In the genomic region with DNA sequence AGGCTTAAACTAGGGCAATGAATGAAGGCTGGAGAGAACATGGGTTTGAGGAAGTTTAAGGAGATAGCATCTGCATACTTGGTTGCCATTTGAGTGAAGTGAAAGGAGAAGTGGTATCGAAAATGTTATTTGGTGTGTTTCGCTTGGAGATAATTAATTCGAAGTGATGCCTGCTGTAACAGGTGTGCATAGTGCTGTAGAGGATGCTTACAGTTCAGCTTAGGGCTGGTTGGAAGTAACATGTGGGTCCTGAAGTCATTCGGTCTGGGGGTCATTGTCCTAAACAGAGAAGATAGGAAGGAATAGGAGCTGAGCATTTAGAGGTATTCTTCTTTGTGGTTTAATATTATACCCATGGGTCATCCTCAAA, we compare ENCODE assay signal across 8 cellular contexts. TPM values are rescaled to one million over a fixed set of nuclear protein-coding genes. Genes with fewer than 3 reads are reported as not detected.
DNase-seq lines count a peak whose midpoint lies in the region; ATAC-seq and TF ChIP-seq lines count a peak whose summit lies in the region.

No MANE protein-coding gene starts in this region.

- H3K4me1 ChIP-seq in DND-41 (ENCODE audit: insufficient read depth, low read length) (peaks cover 20% of the 10 kb centered on the region), upper lobe of right lung (peaks cover 14% of the 10 kb centered on the region)

- H3K36me3 Mint-ChIP-seq in activated B cell treated with CpG ODN at 0.5 μM for 24 hours (ENCODE audit: low read depth), result peaks cover 36% of the 10 kb centered on the region

- peak overlapping the region; percentile 71; the same call in 1 of the 2 replicates for H3K27ac ChIP-seq in DND-41 (ENCODE audit: low read length)
- peak overlapping the region; percentile 71 for H3K27ac ChIP-seq in layer of hippocampus (ENCODE audit: low read depth, low read length)
- H3K27ac ChIP-seq in upper lobe of right lung, result peak overlapping the region; percentile 75

- POLR2A ChIA-PET in activated B cell treated with CpG ODN at 0.5 μM for 24 hours (lab: Charles Lee), result interaction anchor here (0.5 to 5.4 kb wide), 28 partner anchors 9 to 564 kb away, joined by 3 to 151 read pairs (median 6); partner anchors contain the start of genes ANKRD34A, ANKRD35, LIX1L and PEX11B

- H3K4me3 ChIP-seq in DND-41 (ENCODE audit: low read depth in 1 of 2, low read length in 2 of 2), result peak overlapping the region; percentile 42 to 80
- H3K4me3 ChIP-seq in upper lobe of right lung, result peak overlapping the region; percentile 66

- no peak for TF ChIP-seq CTCF in DND-41 (IDR thresholded peaks at IDR 0.05; ENCODE audit: borderline replicate concordance, extremely low read depth, low read length, poor library complexity, severe bottlenecking)
- no peak for TF ChIP-seq CTCF in activated B cell treated with CpG ODN at 0.5 μM for 24 hours (IDR thresholded peaks at IDR 0.05)
- no peak for TF ChIP-seq CTCF in upper lobe of right lung (IDR thresholded peaks at IDR 0.05)

- peaks cover 8% of the 10 kb centered on the region for H3K4me1 Mint-ChIP-seq in activated B cell treated with CpG ODN at 0.5 μM for 24 hours

- peak overlapping the region; percentile 71 for H3K9ac ChIP-seq in DND-41 (ENCODE audit: low read depth, low read length)

- peak; percentile 60 for ATAC-seq in DND-41 (ENCODE audit: insufficient read depth, low read depth)
- peak; percentile 72 for ATAC-seq in GM21360 (IDR thresholded peaks at IDR 0.05; ENCODE audit: unreplicated experiment)
- ATAC-seq in activated B cell treated with CpG ODN at 0.5 μM for 24 hours (ENCODE audit: low read depth), result peak; percentile 86
- peak; percentile 13 for ATAC-seq in upper lobe of right lung

- H3K4me3 Mint-ChIP-seq in activated B cell treated with CpG ODN at 0.5 μM for 24 hours, result no peak overlapping the region

- CTCF ChIA-PET in activated B cell treated with CpG ODN at 0.5 μM for 24 hours (lab: Charles Lee), result interaction anchor here (0.6 to 5.4 kb wide), 30 partner anchors 10 to 192 kb away, joined by 3 to 98 read pairs (median 5); partner anchors contain the start of genes ANKRD35, ITGA10, LIX1L and PEX11B

- peak overlapping the region; percentile 92 for H3K4me2 ChIP-seq in DND-41 (ENCODE audit: insufficient read depth, low read length)

- H3K27ac Mint-ChIP-seq in activated B cell treated with CpG ODN at 0.5 μM for 24 hours, result no peak overlapping the region

- peak overlapping the region; percentile 95 for H2AFZ ChIP-seq in DND-41 (ENCODE audit: low read depth, low read length)

- no peaks in the 10 kb centered on the region for H3K27me3 Mint-ChIP-seq in activated B cell treated with CpG ODN at 0.5 μM for 24 hours

- no peaks in the 10 kb centered on the region for H3K9me3 ChIP-seq in DND-41 (ENCODE audit: insufficient read depth, low read length, severe bottlenecking)
- no peaks in the 10 kb centered on the region for H3K9me3 ChIP-seq in upper lobe of right lung

- H3K27me3 ChIP-seq in DND-41 (ENCODE audit: insufficient read depth, low read length, poor library complexity) (no peaks in the 10 kb centered on the region), layer of hippocampus (ENCODE audit: control insufficient read depth, insufficient read depth, low read length) (no peaks in the 10 kb centered on the region), upper lobe of right lung (no peaks in the 10 kb centered on the region)

- H3K36me3 ChIP-seq in DND-41 (ENCODE audit: insufficient read depth, low read length) (peaks cover 56% of the 10 kb centered on the region), upper lobe of right lung (peaks cover 55% of the 10 kb centered on the region)

- H3K79me2 ChIP-seq in DND-41 (ENCODE audit: insufficient read depth, low read length), result no peaks in the 10 kb centered on the region

- H4K20me1 ChIP-seq in DND-41 (ENCODE audit: insufficient read depth, low read length), result no peaks in the 10 kb centered on the region

- no peaks in the 10 kb centered on the region for H3K9me3 Mint-ChIP-seq in activated B cell treated with CpG ODN at 0.5 μM for 24 hours

- intact Hi-C loops in activated B cell treated with CpG ODN at 0.5 μM for 24 hours (cut with micrococcal nuclease) (loop anchor here (1.0 kb wide), 3 partner anchors 14 to 168 kb away; partner anchors contain the start of genes ITGA10 and PIAS3), upper lobe of right lung (cut with DNase I) (loop anchor here (10.0 kb wide), 1 partner anchor 70 kb away; the partner anchor contains the start of genes ITGA10 and PEX11B)

- DNase-seq in DND-41, result no peak
- DNase-seq in HS-5 (ENCODE audit: low read depth), result peak; percentile 37
- DNase-seq in activated B cell treated with CpG ODN at 0.5 μM for 24 hours, result no peak
- DNase-seq in upper lobe of right lung, result no peak
- DNase-seq in COR-L47 (lab: John Stamatoyannopoulos, UW), result no peak
- DNase-seq in mucosa of gallbladder (ENCODE audit: low spot score), result no peak

RNA-seq across cellular contexts. Expression of gene NUDT17, which starts 0.3 kb away (rescaled TPM):
- total RNA-seq in activated B cell treated with CpG ODN at 0.5 μM for 24 hours (2.9 and 5.4 TPM in 2 replicates), upper lobe of right lung (1.8 TPM), mucosa of gallbladder (3.1 TPM)

RNA-seq across cellular contexts. Expression of gene PIAS3, which starts 13.8 kb away (rescaled TPM):
- total RNA-seq in activated B cell treated with CpG ODN at 0.5 μM for 24 hours (29.0 and 30.9 TPM in 2 replicates), upper lobe of right lung (29.2 TPM), mucosa of gallbladder (36.5 TPM)

RNA-seq across cellular contexts. Expression of gene POLR3C, which starts 21.1 kb away (rescaled TPM):
- total RNA-seq in activated B cell treated with CpG ODN at 0.5 μM for 24 hours (43.7 and 51.2 TPM in 2 replicates), upper lobe of right lung (29.1 TPM), mucosa of gallbladder (22.4 TPM)

RNA-seq across cellular contexts. Expression of gene RNF115, which starts 21.2 kb away (rescaled TPM):
- 15.3 and 19.7 TPM in 2 replicates for total RNA-seq in activated B cell treated with CpG ODN at 0.5 μM for 24 hours
- total RNA-seq in upper lobe of right lung, result 15.8 TPM
- total RNA-seq in mucosa of gallbladder, result 14.2 TPM

RNA-seq across cellular contexts. Expression of gene ANKRD35, which starts 40.5 kb away (rescaled TPM):
- total RNA-seq in activated B cell treated with CpG ODN at 0.5 μM for 24 hours (not detected in 2 replicates), upper lobe of right lung (1.6 TPM), mucosa of gallbladder (2.7 TPM)

Comparison
In these comparisons a context has a peak if more than half of its experiments do, and no peak if none do; other contexts are left out.
1. ATAC-seq: peak in every context shown above with its lines; median percentile 86 in activated B cell treated with CpG ODN at 0.5 μM for 24 hours; 72 in GM21360; 60 in DND-41; 13 in upper lobe of right lung.